Comparison of ENCODE assay signal across 19 cellular contexts in genomic region chr16:30104492-30104891, GRCh38. TPM values are rescaled to one million over a fixed set of nuclear protein-coding genes. Genes with fewer than 3 reads are reported as not detected.
DNase-seq lines count a peak whose midpoint lies in the region; TF ChIP-seq lines count a peak whose summit lies in the region.
"Had no signal": no experiment of that assay in that cellular context is flagged by ENCODE, and none has a peak within 500 bp of the region (broad histone marks: within the 10 kb centered on the region; RNA-seq: fewer than 3 reads in every experiment).

No MANE protein-coding gene starts in this region.

- no peaks in the 10 kb centered on the region for H3K27me3 Mint-ChIP-seq in MCF 10A (ENCODE audit: insufficient read depth, unreplicated experiment)
- H3K27me3 Mint-ChIP-seq in endothelial cell (ENCODE audit: unreplicated experiment) = peaks cover 1% of the 10 kb centered on the region
- no peaks in the 10 kb centered on the region for H3K27me3 Mint-ChIP-seq in nephron progenitor cell (ENCODE audit: low read depth, poor library complexity)

- H3K36me3 ChIP-seq in breast epithelium = no peaks in the 10 kb centered on the region
- no peaks in the 10 kb centered on the region for H3K36me3 ChIP-seq in colonic mucosa

- TF ChIP-seq POLR2A in breast epithelium (IDR thresholded peaks at IDR 0.05) = no peak

- BruUV-seq in MCF 10A (replicated peaks; lab: Mats Ljungman, UMichigan) = no TSS peak

- no peak overlapping the region for H3K4me3 Mint-ChIP-seq in MCF 10A (ENCODE audit: unreplicated experiment)
- peak overlapping the region; percentile 66 for H3K4me3 Mint-ChIP-seq in endothelial cell (ENCODE audit: unreplicated experiment)
- H3K4me3 Mint-ChIP-seq in nephron progenitor cell = no peak overlapping the region

- TF ChIP-seq CTCF in breast epithelium (IDR thresholded peaks at IDR 0.05) = no peak
- no peak for TF ChIP-seq CTCF in MCF 10A (IDR thresholded peaks at IDR 0.05; ENCODE audit: unreplicated experiment)
- no peak for TF ChIP-seq CTCF in endothelial cell (IDR thresholded peaks at IDR 0.05; ENCODE audit: unreplicated experiment)
- no peak for TF ChIP-seq CTCF in nephron progenitor cell (IDR thresholded peaks at IDR 0.05)
- TF ChIP-seq CTCF in colonic mucosa (IDR thresholded peaks at IDR 0.05) = no peak

- CTCF ChIA-PET in MCF 10A (lab: Yijun Ruan, JAX) = interaction anchor here (0.6 to 2.8 kb wide), 3 partner anchors 8 to 12 kb away, joined by 3 to 16 read pairs (median 14); partner anchors contain the start of genes GDPD3 and TBX6

- peak overlapping the region; percentile 55 to 80 for H3K27ac ChIP-seq in breast epithelium
- no peak overlapping the region for H3K27ac ChIP-seq in colonic mucosa

- no peaks in the 10 kb centered on the region for H3K9me3 Mint-ChIP-seq in MCF 10A (ENCODE audit: unreplicated experiment)
- no peaks in the 10 kb centered on the region for H3K9me3 Mint-ChIP-seq in endothelial cell (ENCODE audit: unreplicated experiment)
- peaks cover 46% of the 10 kb centered on the region for H3K9me3 Mint-ChIP-seq in nephron progenitor cell
- H3K9me3 Mint-ChIP-seq: activated naive CD4-positive, alpha-beta T cell treated with anti-CD3 and anti-CD28 coated beads, Interleukin-2, amount 50 U/mL, for 72 hours had no signal

- H3K36me3 Mint-ChIP-seq in MCF 10A (ENCODE audit: insufficient read depth, unreplicated experiment) = no peaks in the 10 kb centered on the region
- peaks cover 39% of the 10 kb centered on the region for H3K36me3 Mint-ChIP-seq in endothelial cell (ENCODE audit: low read depth, unreplicated experiment)
- H3K36me3 Mint-ChIP-seq in nephron progenitor cell (ENCODE audit: low read depth) = peaks cover 79% of the 10 kb centered on the region

- H3K9ac ChIP-seq in colonic mucosa (ENCODE audit: low read depth in 2 of 2, low read length in 2 of 2) = no peak overlapping the region

- H3K4me1 ChIP-seq in breast epithelium (peaks cover 0 to 6% of the 10 kb centered on the region in 2 donors), colonic mucosa (no peaks in the 10 kb centered on the region)

- POLR2A ChIA-PET in MCF 10A (lab: Yijun Ruan, JAX) = interaction anchor here (1.3 kb wide), 1 partner anchor 19 kb away, joined by 3 read pairs; the partner anchor contains the start of gene MAPK3

- H3K9me3 ChIP-seq in breast epithelium = no peaks in the 10 kb centered on the region
- no peaks in the 10 kb centered on the region for H3K9me3 ChIP-seq in colonic mucosa

- DNase-seq in breast epithelium (ENCODE audit: low spot score in 2 of 2) (peak; percentile 62 to 89), MCF 10A (ENCODE audit: unreplicated experiment) (no peak), endothelial cell (ENCODE audit: low spot score) (no peak), nephron progenitor cell (no peak), MV-4-11 (lab: John Stamatoyannopoulos, UW) (no peak), RPMI8226 (no peak), SKM-1 treated with dmso at 0.1 percent for 144 hours (lab: John Stamatoyannopoulos, UW; ENCODE audit: unreplicated experiment) (no peak), colonic mucosa (no peak)
- DNase-seq: activated T-cell treated with anti-CD3 and anti-CD28 coated beads, Interleukin-2, amount 50 U/mL, for 48 hours; effector CD8-positive, alpha-beta T cell; GF-D8; KBM-7; NCI-H187 treated with DMSO at 0.1 percent for 48 hours; NCI-H345; occipital lobe; T1000 had no signal

- H3K27ac Mint-ChIP-seq in MCF 10A (ENCODE audit: low read depth, unreplicated experiment) = no peak overlapping the region
- peak overlapping the region; percentile 10 for H3K27ac Mint-ChIP-seq in endothelial cell (ENCODE audit: unreplicated experiment)
- H3K27ac Mint-ChIP-seq in nephron progenitor cell = peak overlapping the region; percentile 57

- H3K27me3 ChIP-seq in breast epithelium = no peaks in the 10 kb centered on the region
- no peaks in the 10 kb centered on the region for H3K27me3 ChIP-seq in colonic mucosa

- intact Hi-C loops in breast epithelium (cut with DNase I; ENCODE audit: low total_unique reads) (no loop called here), MCF 10A (cut with micrococcal nuclease) (no loop called here), colonic mucosa (cut with DNase I) (no loop called here)

- H3K4me1 Mint-ChIP-seq in MCF 10A (ENCODE audit: insufficient read depth, unreplicated experiment) (peaks cover 6% of the 10 kb centered on the region), endothelial cell (ENCODE audit: unreplicated experiment) (peaks cover 14% of the 10 kb centered on the region), nephron progenitor cell (peaks cover 32% of the 10 kb centered on the region)

- no peak overlapping the region for H3K4me3 ChIP-seq in breast epithelium
- H3K4me3 ChIP-seq in colonic mucosa = no peak overlapping the region
- H3K4me3 ChIP-seq: SK-N-MC had no signal

RNA-seq across cellular contexts. Expression of gene YPEL3, which starts 8.5 kb away (rescaled TPM):
- total RNA-seq in breast epithelium (100 to 1,000 TPM; 106 to 143 (median 114) TPM), MCF 10A (2022) (8.8 and 9.2 TPM in 2 replicates), endothelial cell (ENCODE audit: unreplicated experiment) (45.9 TPM), colonic mucosa (10 to 100 TPM; 15.5 to 39.2 TPM)

RNA-seq across cellular contexts. Expression of gene GDPD3, which starts 8.8 kb away (rescaled TPM):
- total RNA-seq in breast epithelium (1 to 10 TPM; 1.6 to 7.3 (median 2.0) TPM), MCF 10A (2022) (0.49 and 1.5 TPM in 2 replicates), endothelial cell (ENCODE audit: unreplicated experiment) (9.3 TPM), colonic mucosa (10 to 100 TPM; 40.4 to 95.2 TPM)
- total RNA-seq: H1 had no signal

RNA-seq across cellular contexts. Expression of gene TBX6, which starts 12.8 kb away (rescaled TPM):
- under 1 TPM; 0.73 to 0.98 (median 0.80) TPM for total RNA-seq in breast epithelium
- 0.16 and 0.47 TPM in 2 replicates for total RNA-seq in MCF 10A (2022)
- total RNA-seq in endothelial cell (ENCODE audit: unreplicated experiment) = 2.6 TPM
- total RNA-seq in colonic mucosa = 1 to 10 TPM in 1 of 2 donors, under 1 TPM in 1; 0.85 to 1.6 TPM

RNA-seq across cellular contexts. Expression of gene MAPK3, which starts 18.5 kb away (rescaled TPM):
- total RNA-seq in breast epithelium = 10 to 100 TPM; 46.5 to 82.1 (median 67.5) TPM
- 11.7 and 15.0 TPM in 2 replicates for total RNA-seq in MCF 10A (2022)
- total RNA-seq in endothelial cell (ENCODE audit: unreplicated experiment) = 125 TPM
- total RNA-seq in colonic mucosa = 100 to 1,000 TPM; 208 to 298 TPM

RNA-seq across cellular contexts. Expression of gene PPP4C, which starts 28.7 kb away (rescaled TPM):
- total RNA-seq in breast epithelium = 10 to 100 TPM; 47.7 to 55.1 (median 51.7) TPM
- total RNA-seq in MCF 10A (2022) = 93.2 and 99.7 TPM in 2 replicates
- 191 TPM for total RNA-seq in endothelial cell (ENCODE audit: unreplicated experiment)
- total RNA-seq in colonic mucosa = 100 to 1,000 TPM; 111 to 156 TPM

Comparison
In these comparisons a context has a peak if more than half of its experiments do, and no peak if none do; other contexts are left out.
1. DNase-seq: peak in breast epithelium (2 of 2); none in MCF 10A (single experiment), endothelial cell (single experiment), nephron progenitor cell (single experiment), MV-4-11 (single experiment), RPMI8226 (single experiment), SKM-1 treated with dmso at 0.1 percent for 144 hours (single experiment) and colonic mucosa (single experiment).